12 cellular contexts compared by ENCODE assay signal in genomic region chr6:6246539-6246938, GRCh38.
DNase-seq lines count a peak whose midpoint lies in the region; ATAC-seq and TF ChIP-seq lines count a peak whose summit lies in the region.
"Had no signal": no experiment of that assay in that cellular context is flagged by ENCODE, and none has a peak within 500 bp of the region (broad histone marks: within the 10 kb centered on the region; RNA-seq: fewer than 3 reads in every experiment).

No MANE protein-coding gene starts in this region.

- no peaks in the 10 kb centered on the region for H3K9me3 ChIP-seq in SK-N-MC (ENCODE audit: low read depth, low read length)
- H3K9me3 ChIP-seq in psoas muscle = no peaks in the 10 kb centered on the region
- no peaks in the 10 kb centered on the region for H3K9me3 ChIP-seq in CD8-positive, alpha-beta memory T cell (ENCODE audit: low read length)

- H3K9ac ChIP-seq in SK-N-MC (ENCODE audit: insufficient read length) = no peak overlapping the region

- no peaks in the 10 kb centered on the region for H3K36me3 Mint-ChIP-seq in CD8-positive, alpha-beta memory T cell

- H3K4me3 Mint-ChIP-seq in CD8-positive, alpha-beta memory T cell = no peak overlapping the region
- H3K4me3 Mint-ChIP-seq: CD14-positive monocyte, T-helper 17 cell had no signal

- 36 to 54% (median 53%) methylated on average over 2 of the region's 2 CpGs for WGBS in psoas muscle, 3 donors

- CTCF ChIA-PET in CD8-positive, alpha-beta memory T cell (lab: Charles Lee) = no interaction called here

- POLR2A ChIA-PET in CD8-positive, alpha-beta memory T cell (lab: Charles Lee) = no interaction called here

- H3K27ac ChIP-seq in SK-N-MC (no peak overlapping the region), psoas muscle (no peak overlapping the region)
- no peak overlapping the region for H3K27ac ChIP-seq in CD8-positive, alpha-beta memory T cell (ENCODE audit: low read depth, low read length)

- peaks cover 22 to 55% of the 10 kb centered on the region in 2 donors for H3K27me3 Mint-ChIP-seq in CD8-positive, alpha-beta memory T cell

- no peak for TF ChIP-seq CTCF in GM20000 (IDR thresholded peaks at IDR 0.05; ENCODE audit: extremely low read depth, missing control alignments)
- TF ChIP-seq CTCF in psoas muscle (IDR thresholded peaks at IDR 0.05) = no peak

- H3K27me3 ChIP-seq in psoas muscle (ENCODE audit: insufficient read depth in 3 of 3, low read length in 2 of 3) = peaks cover 0 to 9% (median 0%) of the 10 kb centered on the region in 3 donors
- no peaks in the 10 kb centered on the region for H3K27me3 ChIP-seq in CD8-positive, alpha-beta memory T cell (ENCODE audit: insufficient read depth, low read length, poor library complexity, severe bottlenecking)

- ATAC-seq in GM18502 (IDR thresholded peaks at IDR 0.05; ENCODE audit: poor library complexity, unreplicated experiment) = peak; percentile 64
- peak; percentile 83 for ATAC-seq in HG03135 (IDR thresholded peaks at IDR 0.05; ENCODE audit: unreplicated experiment)
- ATAC-seq in psoas muscle = no peak
- no peak for ATAC-seq in GM19328 (IDR thresholded peaks at IDR 0.05; ENCODE audit: unreplicated experiment)
- ATAC-seq: T-helper 17 cell had no signal

- no peak overlapping the region for H3K4me3 ChIP-seq in SK-N-MC
- H3K4me3 ChIP-seq in psoas muscle = no peak overlapping the region
- H3K4me3 ChIP-seq in CD8-positive, alpha-beta memory T cell (ENCODE audit: low read length) = no peak overlapping the region

- peak overlapping the region in 1 of 8 donors; percentile 16 for H3K27ac Mint-ChIP-seq in CD8-positive, alpha-beta memory T cell
- H3K27ac Mint-ChIP-seq: CD14-positive monocyte, T-helper 17 cell had no signal

- peak; percentile 9 for DNase-seq in GM20000 (ENCODE audit: low spot score)
- DNase-seq in SK-N-MC (ENCODE audit: low read depth, low spot score) = peak; percentile 51
- DNase-seq in psoas muscle = no peak
- DNase-seq in NCI-H526 treated with DMSO at 0.1 percent for 48 hours (lab: John Stamatoyannopoulos, UW) = no peak
- no peak for DNase-seq in CD8-positive, alpha-beta memory T cell
- DNase-seq: effector memory CD4-positive, alpha-beta T cell; NCI-H69; T-helper 17 cell had no signal

- no peaks in the 10 kb centered on the region for H3K4me1 ChIP-seq in psoas muscle
- H3K4me1 ChIP-seq in CD8-positive, alpha-beta memory T cell (ENCODE audit: insufficient read depth, low read length) = no peaks in the 10 kb centered on the region

- H3K9me3 Mint-ChIP-seq in CD8-positive, alpha-beta memory T cell = peaks cover 0 to 3% (median 0%) of the 10 kb centered on the region in 5 donors

- no peaks in the 10 kb centered on the region for H3K36me3 ChIP-seq in SK-N-MC (ENCODE audit: insufficient read depth, low read length)
- no peaks in the 10 kb centered on the region for H3K36me3 ChIP-seq in psoas muscle (ENCODE audit: insufficient read depth in 1 of 2, low read depth in 1 of 2)
- H3K36me3 ChIP-seq in CD8-positive, alpha-beta memory T cell (ENCODE audit: insufficient read depth, low read length) = no peaks in the 10 kb centered on the region

- no peaks in the 10 kb centered on the region for H3K4me1 Mint-ChIP-seq in CD8-positive, alpha-beta memory T cell
- H3K4me1 Mint-ChIP-seq: T-helper 17 cell had no signal

- intact Hi-C loops in psoas muscle (cut with DNase I) = no loop called here

Comparison
In these comparisons a context has a peak if more than half of its experiments do, and no peak if none do; other contexts are left out.
1. ATAC-seq: peak in GM18502 (single experiment) and HG03135 (single experiment); none in psoas muscle (0 of 4) and GM19328 (single experiment).
2. DNase-seq: peak in GM20000 (single experiment) and SK-N-MC (single experiment); none in psoas muscle (0 of 2), NCI-H526 treated with DMSO at 0.1 percent for 48 hours (single experiment) and CD8-positive, alpha-beta memory T cell (0 of 5).